Comparison of ENCODE assay signal across 24 cellular contexts in the genomic region with DNA sequence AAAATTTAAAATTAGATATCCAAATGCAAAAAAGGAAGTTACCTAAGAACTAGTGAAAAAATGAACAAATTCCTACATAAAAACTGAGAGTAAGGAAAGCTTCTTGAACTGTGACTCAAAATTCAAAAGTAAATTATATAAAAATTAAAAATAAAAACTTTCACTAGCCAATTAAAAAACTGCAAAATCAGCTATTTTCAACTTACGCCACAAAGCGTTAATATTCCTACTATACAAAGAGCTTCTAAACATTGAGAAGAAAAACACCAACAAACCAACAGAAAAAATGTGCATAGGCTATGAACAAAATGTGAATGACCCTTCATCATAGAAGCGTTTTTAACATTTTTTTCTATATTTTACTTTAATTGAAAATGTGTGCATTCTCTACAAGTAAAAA.
DNase-seq lines count a peak whose midpoint lies in the region; ATAC-seq, FAIRE-seq and TF ChIP-seq lines count a peak whose summit lies in the region.
"Had no signal": no experiment of that assay in that cellular context is flagged by ENCODE, and none has a peak within 500 bp of the region (broad histone marks: within the 10 kb centered on the region; RNA-seq: fewer than 3 reads in every experiment).

No MANE protein-coding gene starts in this region.

- POLR2A ChIA-PET in HepG2 (lab: Yijun Ruan, JAX) (no interaction called here), K562 (lab: Yijun Ruan, JAX) (interaction anchor here (0.6 kb wide), 1 partner anchor 26 kb away, joined by 3 read pairs; no protein-coding TSS in a partner anchor)

- peaks cover 28% of the 10 kb centered on the region for H3K9me3 ChIP-seq in HepG2 (ENCODE audit: low read length)
- no peaks in the 10 kb centered on the region for H3K9me3 ChIP-seq in right lobe of liver
- H3K9me3 ChIP-seq in K562 (replicated peaks; ENCODE audit: control insufficient read depth, insufficient read depth, low read depth, low read length) = peaks cover 2% of the 10 kb centered on the region; the same call in 1 of the 2 replicates
- H3K9me3 ChIP-seq: BE2C had no signal

- no peak overlapping the region for H2AFZ ChIP-seq in HepG2 (ENCODE audit: low read length)
- H2AFZ ChIP-seq in K562 (ENCODE audit: low read depth, low read length) = no peak overlapping the region

- no peak overlapping the region for H3K9ac ChIP-seq in HepG2 (ENCODE audit: insufficient read depth, low read depth, low read length)
- H3K9ac ChIP-seq in K562 (ENCODE audit: insufficient read depth in 1 of 2, low read depth in 2 of 2, low read length in 2 of 2) = no peak overlapping the region
- H3K9ac ChIP-seq: BLaER1 had no signal

- no peaks in the 10 kb centered on the region for H3K9me1 ChIP-seq in K562 (ENCODE audit: control insufficient read depth, insufficient read depth, low read length)

- no peaks in the 10 kb centered on the region for H4K20me1 ChIP-seq in HepG2 (ENCODE audit: insufficient read depth, low read length)
- H4K20me1 ChIP-seq in K562 (replicated peaks; ENCODE audit: control insufficient read depth, insufficient read depth, low read length) = no peaks in the 10 kb centered on the region
- H4K20me1 ChIP-seq: BLaER1 had no signal

- intact Hi-C loops in HepG2 (cut with micrococcal nuclease; ENCODE audit: unreplicated experiment) (no loop called here), right lobe of liver (cut with DNase I) (no loop called here), K562 (cut with micrococcal nuclease) (no loop called here)

- no peak for TF ChIP-seq POLR2A in HepG2 (IDR thresholded peaks at IDR 0.05; ENCODE audit: insufficient read depth in 1 of 2, low read depth in 2 of 2, low read length in 2 of 2)
- no peak for TF ChIP-seq POLR2A in right lobe of liver (IDR thresholded peaks at IDR 0.05)
- TF ChIP-seq POLR2A in K562 (conservative IDR thresholded peaks at IDR 0.05) = no peak

- BruUV-seq in HepG2 (replicated peaks; lab: Mats Ljungman, UMichigan) (no TSS peak), K562 (replicated peaks; lab: Mats Ljungman, UMichigan) (no TSS peak)

- ATAC-seq in HepG2 (no peak), right lobe of liver (no peak), K562 (no peak), HG02610 (IDR thresholded peaks at IDR 0.05; ENCODE audit: unreplicated experiment) (no peak)
- ATAC-seq: GM12878 had no signal

- no peak for DNase-seq in HepG2 (ENCODE audit: low spot score)
- DNase-seq in right lobe of liver = no peak
- DNase-seq in K562 (ENCODE audit: extremely low read depth in 1 of 4, low spot score in 3 of 4) = no peak
- DNase-seq in stimulated activated CD8-positive, alpha-beta memory T cell treated with anti-CD3 and anti-CD28 coated beads, Interleukin-4, amount 100 ng/mL, for 48 hours = no peak
- DNase-seq: ACHN; BE2C; C1 segment of cervical spinal cord; CD4-positive, alpha-beta memory T cell; CD4-positive, CD25-positive, alpha-beta regulatory T cell; CD8-positive, alpha-beta memory T cell; COR-L47; DMS 273 treated with DMSO at 0.1 percent for 48 hours; DMS153; DMS53; DMS79; DND-41; EL; GDM1 had no signal

- no peak for FAIRE-seq in HepG2 (lab: Jason Lieb, UNC)
- no peak for FAIRE-seq in K562 (lab: Jason Lieb, UNC)
- FAIRE-seq: GM12878, GM12892, GM18507 had no signal

- TF ChIP-seq CTCF in HepG2 (CRISPR knock-in tag; IDR thresholded peaks at IDR 0.05) (no peak), right lobe of liver (IDR thresholded peaks at IDR 0.05) (no peak), K562 (IDR thresholded peaks at IDR 0.05 in 2 of 3, conservative IDR thresholded peaks at IDR 0.05 in 1 of 3; ENCODE audit: insufficient read depth in 2 of 3, low read depth in 1 of 3, low read length in 3 of 3) (no peak)

- TF ChIP-seq EP300 in HepG2 (IDR thresholded peaks at IDR 0.05; ENCODE audit: low read depth in 2 of 2, low read length in 2 of 2) (no peak), HepG2 (CRISPR knock-in tag; IDR thresholded peaks at IDR 0.05; ENCODE audit: borderline replicate concordance) (no peak), K562 (IDR thresholded peaks at IDR 0.05; ENCODE audit: low read length) (no peak)

- H3K27ac ChIP-seq in HepG2 (ENCODE audit: extremely low read length, insufficient read depth, low read length) (no peak overlapping the region), right lobe of liver (no peak overlapping the region), K562 (ENCODE audit: extremely low read depth, low read depth, low read length) (no peak overlapping the region)
- H3K27ac ChIP-seq: 22Rv1, BLaER1 had no signal

- TF ChIP-seq RAD21 in HepG2 (CRISPR knock-in tag; IDR thresholded peaks at IDR 0.05) (no peak), K562 (CRISPR knock-in tag; conservative IDR thresholded peaks at IDR 0.05 in 1 of 2, IDR thresholded peaks at IDR 0.05 in 1 of 2) (no peak)

- H3K79me2 ChIP-seq in HepG2 (ENCODE audit: insufficient read depth, low read length) = no peaks in the 10 kb centered on the region
- no peaks in the 10 kb centered on the region for H3K79me2 ChIP-seq in K562 (ENCODE audit: control insufficient read depth, insufficient read depth, low read length)

- H3K4me3 ChIP-seq in HepG2 (replicated peaks in 1 of 3; ENCODE audit: insufficient read depth in 1 of 3, low read depth in 2 of 3, low read length in 3 of 3) (no peak overlapping the region), right lobe of liver (no peak overlapping the region), K562 (no peak overlapping the region)
- H3K4me3 ChIP-seq: BLaER1, GM12878 had no signal

- CTCF ChIA-PET in HepG2 (lab: Yijun Ruan, JAX; ENCODE audit: low intra/inter-chr PET ratio, low total read pairs) (no interaction called here), K562 (lab: Yijun Ruan, JAX; ENCODE audit: low intra/inter-chr PET ratio) (no interaction called here)

- no peaks in the 10 kb centered on the region for H3K36me3 ChIP-seq in HepG2 (replicated peaks in 1 of 2; ENCODE audit: control insufficient read depth in 1 of 2, insufficient read depth in 2 of 2, low read length in 2 of 2)
- no peaks in the 10 kb centered on the region for H3K36me3 ChIP-seq in right lobe of liver
- no peaks in the 10 kb centered on the region for H3K36me3 ChIP-seq in K562 (ENCODE audit: control insufficient read depth, insufficient read depth, low read length)
- H3K36me3 ChIP-seq: BE2C, BLaER1 had no signal

- H3K4me2 ChIP-seq in HepG2 (ENCODE audit: low read depth, low read length) = no peak overlapping the region
- H3K4me2 ChIP-seq in K562 (ENCODE audit: insufficient read depth, low read length) = no peak overlapping the region
- H3K4me2 ChIP-seq: BLaER1 had no signal

- no peaks in the 10 kb centered on the region for H3K4me1 ChIP-seq in HepG2 (ENCODE audit: insufficient read depth, low read length)
- no peaks in the 10 kb centered on the region for H3K4me1 ChIP-seq in right lobe of liver
- H3K4me1 ChIP-seq in K562 (replicated peaks in 1 of 2; ENCODE audit: control insufficient read depth in 2 of 2, insufficient read depth in 2 of 2, low read length in 2 of 2) = no peaks in the 10 kb centered on the region
- H3K4me1 ChIP-seq: BE2C, BLaER1 had no signal

- no peaks in the 10 kb centered on the region for H3K27me3 ChIP-seq in HepG2 (ENCODE audit: control insufficient read depth in 1 of 2, insufficient read depth in 2 of 2, low read length in 2 of 2)
- no peaks in the 10 kb centered on the region for H3K27me3 ChIP-seq in right lobe of liver
- H3K27me3 ChIP-seq in K562 (ENCODE audit: control insufficient read depth in 2 of 2, insufficient read depth in 2 of 2, low read length in 2 of 2) = no peaks in the 10 kb centered on the region
- H3K27me3 ChIP-seq: BE2C, BLaER1 had no signal

- in situ Hi-C loops in HepG2 (cut with HindIII; ENCODE audit: extremely low pct_ligation_motif_present, low pct_unique_long_range_greater_than_20kb) (no loop called here), K562 (cut with MboI) (no loop called here)

- WGBS in HepG2 (ENCODE audit: low lambda C conversion rate) = 66% methylated on average over 3 of the region's 3 CpGs
- WGBS in right lobe of liver (ENCODE audit: insufficient coverage, low coverage, low lambda C conversion rate, missing lambda C conversion rate) = 90% methylated on average over 3 of the region's 3 CpGs
- WGBS in K562 (ENCODE audit: insufficient coverage, low coverage, missing lambda C conversion rate) = 7% methylated on average over 3 of the region's 3 CpGs

TF ChIP-seq in HepG2, 621 proteins besides CTCF, POLR2A, EP300 and RAD21 (continues in another document):
- TF ChIP-seq, protein P1, sequence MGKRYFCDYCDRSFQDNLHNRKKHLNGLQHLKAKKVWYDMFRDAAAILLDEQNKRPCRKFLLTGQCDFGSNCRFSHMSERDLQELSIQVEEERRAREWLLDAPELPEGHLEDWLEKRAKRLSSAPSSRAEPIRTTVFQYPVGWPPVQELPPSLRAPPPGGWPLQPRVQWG (CRISPR knock-in tag; IDR thresholded peaks at IDR 0.05; ENCODE audit: borderline replicate concordance, low read depth) = no peak
- TF ChIP-seq FOXO1 (CRISPR knock-in tag; IDR thresholded peaks at IDR 0.05) (no peak), ZNF337 (CRISPR knock-in tag; IDR thresholded peaks at IDR 0.05; ENCODE audit: borderline replicate concordance, low read depth) (no peak), MAFK (conservative IDR thresholded peaks at IDR 0.05 in 1 of 2, IDR thresholded peaks at IDR 0.05 in 1 of 2; ENCODE audit: low read length in 2 of 2) (peak; percentile 81 to 95), ZNF44 (CRISPR knock-in tag; IDR thresholded peaks at IDR 0.05) (no peak), ZNF713 (CRISPR knock-in tag; IDR thresholded peaks at IDR 0.05) (no peak), THAP11 (CRISPR knock-in tag; IDR thresholded peaks at IDR 0.05) (no peak), ZNF629 (CRISPR knock-in tag; conservative IDR thresholded peaks at IDR 0.05) (no peak), MAFF (IDR thresholded peaks at IDR 0.05; ENCODE audit: low read depth, low read length) (peak; percentile 90)

TF ChIP-seq in K562, 482 proteins besides CTCF, POLR2A, EP300 and RAD21 (continues in another document):
- TF ChIP-seq ZNF384 (IDR thresholded peaks at IDR 0.05; ENCODE audit: low read depth, low read length) = no peak
- no peak for TF ChIP-seq ZKSCAN3 (CRISPR knock-in tag; IDR thresholded peaks at IDR 0.05)
- TF ChIP-seq HOXB6 (CRISPR knock-in tag; IDR thresholded peaks at IDR 0.05; ENCODE audit: borderline replicate concordance) = no peak
- no peak for TF ChIP-seq HIVEP1 (CRISPR knock-in tag; IDR thresholded peaks at IDR 0.05)
- TF ChIP-seq KLF10 (CRISPR knock-in tag; IDR thresholded peaks at IDR 0.05) = no peak
- TF ChIP-seq ZBTB7A (IDR thresholded peaks at IDR 0.05; ENCODE audit: borderline replicate concordance, control insufficient read depth, low read depth, low read length) = no peak
- TF ChIP-seq RFX1 (IDR thresholded peaks at IDR 0.05) = no peak
- TF ChIP-seq SRSF9 (IDR thresholded peaks at IDR 0.05; ENCODE audit: borderline replicate concordance, low read depth, low read length) = no peak
- peak; percentile 86 for TF ChIP-seq MAFF (IDR thresholded peaks at IDR 0.05; ENCODE audit: low read length)
- peak; percentile 70 for TF ChIP-seq C11orf30 (IDR thresholded peaks at IDR 0.05; ENCODE audit: low read depth)
- TF ChIP-seq HMGN3 (IDR thresholded peaks at IDR 0.05; ENCODE audit: borderline replicate concordance, extremely low read depth, insufficient read length, low read depth, low read length) = no peak
